Comparison of ENCODE assay signal across 1 cellular context in the genomic region with DNA sequence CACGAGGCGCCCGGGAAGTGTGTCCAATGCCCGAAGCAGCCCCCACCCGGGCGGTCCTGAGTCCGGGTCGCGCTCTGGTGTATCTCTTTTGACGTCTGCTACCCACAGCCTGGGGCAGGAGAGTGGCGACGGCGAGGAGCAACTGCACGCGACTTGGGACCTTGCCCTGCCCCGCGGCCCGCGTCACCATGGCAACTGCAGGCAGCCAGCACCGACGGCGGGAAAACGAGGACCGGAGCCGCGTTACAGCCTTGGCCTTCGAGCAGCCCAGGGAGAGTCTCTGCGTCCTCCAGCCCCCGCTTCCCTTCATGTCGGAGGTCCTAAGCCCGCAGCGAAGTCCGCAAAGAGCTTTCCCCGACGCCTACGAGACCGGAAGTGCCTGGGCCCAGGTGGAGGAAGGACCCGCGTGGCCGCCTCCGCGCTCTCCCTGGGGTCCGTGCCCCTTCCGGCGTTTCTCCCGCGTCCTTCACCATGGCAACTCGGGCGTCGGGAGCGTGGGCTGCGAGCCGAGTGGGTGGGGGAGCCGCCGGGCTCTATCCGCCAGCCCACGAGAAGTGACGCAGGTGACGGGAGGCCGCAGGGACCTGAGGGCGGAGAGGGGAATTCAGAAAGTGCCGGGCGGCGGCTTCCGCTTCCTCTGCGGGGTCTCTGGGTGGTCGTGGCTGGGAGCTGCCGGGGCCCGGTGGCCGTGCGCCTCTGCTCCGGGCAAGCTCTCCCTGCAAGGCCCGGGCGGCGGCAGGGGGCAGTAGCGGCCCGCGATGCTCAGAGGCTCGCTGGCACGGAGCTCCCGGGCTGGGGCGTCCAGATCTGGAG.
TF ChIP-seq lines count a peak whose summit lies in the region.

No MANE protein-coding gene starts in this region.

TF ChIP-seq in HepG2, 621 proteins besides CTCF, POLR2A, EP300 and RAD21 (continued from another document and continues in another):
- peak; percentile 54; the same call in 1 of the 2 replicates for TF ChIP-seq UBTF (CRISPR knock-in tag; IDR thresholded peaks at IDR 0.05)
- no peak for TF ChIP-seq RAD51 (IDR thresholded peaks at IDR 0.05; ENCODE audit: borderline replicate concordance)
- TF ChIP-seq RFXANK (CRISPR knock-in tag; IDR thresholded peaks at IDR 0.05), result no peak
- TF ChIP-seq FOSL2 (CRISPR knock-in tag; IDR thresholded peaks at IDR 0.05), result no peak; the same call in 1 of the 2 replicates
- TF ChIP-seq AFF4 (CRISPR knock-in tag; IDR thresholded peaks at IDR 0.05), result no peak
- no peak for TF ChIP-seq PBX2 (CRISPR knock-in tag; IDR thresholded peaks at IDR 0.05)
- no peak for TF ChIP-seq TEF (CRISPR knock-in tag; IDR thresholded peaks at IDR 0.05)
- TF ChIP-seq RELA (CRISPR knock-in tag; IDR thresholded peaks at IDR 0.05), result 0 out of 2 replicates have a peak, but pooled peaks have one; percentile 38
- peak; percentile 78; the same call in 1 of the 2 replicates for TF ChIP-seq ZNF724P (CRISPR knock-in tag; IDR thresholded peaks at IDR 0.05; ENCODE audit: borderline replicate concordance)
- TF ChIP-seq, protein P1, sequence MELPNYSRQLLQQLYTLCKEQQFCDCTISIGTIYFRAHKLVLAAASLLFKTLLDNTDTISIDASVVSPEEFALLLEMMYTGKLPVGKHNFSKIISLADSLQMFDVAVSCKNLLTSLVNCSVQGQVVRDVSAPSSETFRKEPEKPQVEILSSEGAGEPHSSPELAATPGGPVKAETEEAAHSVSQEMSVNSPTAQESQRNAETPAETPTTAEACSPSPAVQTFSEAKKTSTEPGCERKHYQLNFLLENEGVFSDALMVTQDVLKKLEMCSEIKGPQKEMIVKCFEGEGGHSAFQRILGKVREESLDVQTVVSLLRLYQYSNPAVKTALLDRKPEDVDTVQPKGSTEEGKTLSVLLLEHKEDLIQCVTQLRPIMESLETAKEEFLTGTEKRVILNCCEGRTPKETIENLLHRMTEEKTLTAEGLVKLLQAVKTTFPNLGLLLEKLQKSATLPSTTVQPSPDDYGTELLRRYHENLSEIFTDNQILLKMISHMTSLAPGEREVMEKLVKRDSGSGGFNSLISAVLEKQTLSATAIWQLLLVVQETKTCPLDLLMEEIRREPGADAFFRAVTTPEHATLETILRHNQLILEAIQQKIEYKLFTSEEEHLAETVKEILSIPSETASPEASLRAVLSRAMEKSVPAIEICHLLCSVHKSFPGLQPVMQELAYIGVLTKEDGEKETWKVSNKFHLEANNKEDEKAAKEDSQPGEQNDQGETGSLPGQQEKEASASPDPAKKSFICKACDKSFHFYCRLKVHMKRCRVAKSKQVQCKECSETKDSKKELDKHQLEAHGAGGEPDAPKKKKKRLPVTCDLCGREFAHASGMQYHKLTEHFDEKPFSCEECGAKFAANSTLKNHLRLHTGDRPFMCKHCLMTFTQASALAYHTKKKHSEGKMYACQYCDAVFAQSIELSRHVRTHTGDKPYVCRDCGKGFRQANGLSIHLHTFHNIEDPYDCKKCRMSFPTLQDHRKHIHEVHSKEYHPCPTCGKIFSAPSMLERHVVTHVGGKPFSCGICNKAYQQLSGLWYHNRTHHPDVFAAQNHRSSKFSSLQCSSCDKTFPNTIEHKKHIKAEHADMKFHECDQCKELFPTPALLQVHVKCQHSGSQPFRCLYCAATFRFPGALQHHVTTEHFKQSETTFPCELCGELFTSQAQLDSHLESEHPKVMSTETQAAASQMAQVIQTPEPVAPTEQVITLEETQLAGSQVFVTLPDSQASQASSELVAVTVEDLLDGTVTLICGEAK (IDR thresholded peaks at IDR 0.05), result no peak
- TF ChIP-seq, protein P1 (CRISPR knock-in tag; IDR thresholded peaks at IDR 0.05), result no peak; the same call in 1 of the 2 replicates
- TF ChIP-seq ZFP36L2 (CRISPR knock-in tag; IDR thresholded peaks at IDR 0.05), result peak; percentile 38; the same call in 1 of the 2 replicates
- no peak; the same call in 1 of the 2 replicates for TF ChIP-seq SAP130 (CRISPR knock-in tag; IDR thresholded peaks at IDR 0.05; ENCODE audit: low read depth)
- peak; percentile 48 for TF ChIP-seq PHF8 (CRISPR knock-in tag; IDR thresholded peaks at IDR 0.05)
- TF ChIP-seq ZNF441 (CRISPR knock-in tag; IDR thresholded peaks at IDR 0.05; ENCODE audit: borderline replicate concordance), result no peak
- TF ChIP-seq, protein P2, sequence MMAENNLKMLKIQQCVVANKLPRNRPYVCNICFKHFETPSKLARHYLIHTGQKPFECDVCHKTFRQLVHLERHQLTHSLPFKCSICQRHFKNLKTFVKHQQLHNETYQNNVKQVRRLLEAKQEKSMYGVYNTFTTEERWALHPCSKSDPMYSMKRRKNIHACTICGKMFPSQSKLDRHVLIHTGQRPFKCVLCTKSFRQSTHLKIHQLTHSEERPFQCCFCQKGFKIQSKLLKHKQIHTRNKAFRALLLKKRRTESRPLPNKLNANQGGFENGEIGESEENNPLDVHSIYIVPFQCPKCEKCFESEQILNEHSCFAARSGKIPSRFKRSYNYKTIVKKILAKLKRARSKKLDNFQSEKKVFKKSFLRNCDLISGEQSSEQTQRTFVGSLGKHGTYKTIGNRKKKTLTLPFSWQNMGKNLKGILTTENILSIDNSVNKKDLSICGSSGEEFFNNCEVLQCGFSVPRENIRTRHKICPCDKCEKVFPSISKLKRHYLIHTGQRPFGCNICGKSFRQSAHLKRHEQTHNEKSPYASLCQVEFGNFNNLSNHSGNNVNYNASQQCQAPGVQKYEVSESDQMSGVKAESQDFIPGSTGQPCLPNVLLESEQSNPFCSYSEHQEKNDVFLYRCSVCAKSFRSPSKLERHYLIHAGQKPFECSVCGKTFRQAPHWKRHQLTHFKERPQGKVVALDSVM (CRISPR knock-in tag; IDR thresholded peaks at IDR 0.05), result no peak
- TF ChIP-seq ZNF343 (CRISPR knock-in tag; IDR thresholded peaks at IDR 0.05), result peak; percentile 77
- no peak for TF ChIP-seq ZSCAN20 (CRISPR knock-in tag; IDR thresholded peaks at IDR 0.05; ENCODE audit: borderline replicate concordance)
- TF ChIP-seq MTA3 (CRISPR knock-in tag; IDR thresholded peaks at IDR 0.05), result no peak
- TF ChIP-seq ZNF788 (CRISPR knock-in tag; IDR thresholded peaks at IDR 0.05; ENCODE audit: borderline replicate concordance), result no peak
- TF ChIP-seq, protein P3, sequence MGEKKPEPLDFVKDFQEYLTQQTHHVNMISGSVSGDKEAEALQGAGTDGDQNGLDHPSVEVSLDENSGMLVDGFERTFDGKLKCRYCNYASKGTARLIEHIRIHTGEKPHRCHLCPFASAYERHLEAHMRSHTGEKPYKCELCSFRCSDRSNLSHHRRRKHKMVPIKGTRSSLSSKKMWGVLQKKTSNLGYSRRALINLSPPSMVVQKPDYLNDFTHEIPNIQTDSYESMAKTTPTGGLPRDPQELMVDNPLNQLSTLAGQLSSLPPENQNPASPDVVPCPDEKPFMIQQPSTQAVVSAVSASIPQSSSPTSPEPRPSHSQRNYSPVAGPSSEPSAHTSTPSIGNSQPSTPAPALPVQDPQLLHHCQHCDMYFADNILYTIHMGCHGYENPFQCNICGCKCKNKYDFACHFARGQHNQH (CRISPR knock-in tag; IDR thresholded peaks at IDR 0.05), result peak; percentile 45; the same call in 1 of the 2 replicates
- TF ChIP-seq ZNF501 (CRISPR knock-in tag; IDR thresholded peaks at IDR 0.05), result peak; percentile 93
- TF ChIP-seq BCL6 (CRISPR knock-in tag; IDR thresholded peaks at IDR 0.05), result peak; percentile 51
- no peak; the same call in 1 of the 2 replicates for TF ChIP-seq EEA1 (CRISPR knock-in tag; IDR thresholded peaks at IDR 0.05; ENCODE audit: borderline replicate concordance)
- peak; percentile 60; the same call in 1 of the 2 replicates for TF ChIP-seq TFDP2 (CRISPR knock-in tag; IDR thresholded peaks at IDR 0.05)
- TF ChIP-seq TRIM24 (CRISPR knock-in tag; IDR thresholded peaks at IDR 0.05), result no peak
